Comparison of ENCODE assay signal across 13 cellular contexts in the genomic region with DNA sequence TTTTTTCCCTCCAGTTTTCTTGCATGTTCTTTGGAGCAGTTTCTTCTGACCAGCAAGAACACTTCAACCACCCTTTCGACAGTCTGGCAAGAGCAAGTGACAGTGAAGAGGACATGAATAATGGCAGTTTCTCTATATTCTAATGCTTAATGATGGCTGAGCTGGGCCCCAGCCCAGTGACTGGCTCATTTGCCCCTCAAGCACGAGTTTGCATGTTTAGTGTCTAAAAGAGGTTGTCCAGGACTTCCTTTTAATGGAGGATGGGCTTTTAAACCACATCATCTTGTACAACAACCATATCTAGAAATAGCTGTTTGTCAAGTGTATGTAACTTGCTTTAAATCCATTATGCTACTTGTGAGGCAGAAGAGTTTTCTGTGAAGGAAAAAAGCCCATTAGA. TPM values are rescaled to one million over a fixed set of nuclear protein-coding genes. Genes with fewer than 3 reads are reported as not detected.
A peak's percentile ranks its signal among the peaks of the same experiment; 100 is the strongest.
DNase-seq lines count a peak whose midpoint lies in the region; ATAC-seq and TF ChIP-seq lines count a peak whose summit lies in the region.
"Had no signal": no experiment of that assay in that cellular context is flagged by ENCODE, and none has a peak within 500 bp of the region (broad histone marks: within the 10 kb centered on the region; RNA-seq: fewer than 3 reads in every experiment).

No MANE protein-coding gene starts in this region.

- H3K27ac ChIP-seq in left ventricle myocardium inferior (replicated peaks) (peak overlapping the region; percentile 0), A673 (ENCODE audit: low read depth, low read length, poor library complexity, severe bottlenecking) (no peak overlapping the region)
- H3K27ac ChIP-seq: GM23248 had no signal

- H3K9me3 Mint-ChIP-seq in brain = no peaks in the 10 kb centered on the region

- no peaks in the 10 kb centered on the region for H3K9me3 ChIP-seq in left ventricle myocardium inferior (replicated peaks)
- no peaks in the 10 kb centered on the region for H3K9me3 ChIP-seq in A673 (ENCODE audit: low read depth, low read length, poor library complexity, severe bottlenecking)

- H3K36me3 Mint-ChIP-seq in brain = peaks cover 9% of the 10 kb centered on the region

- DNase-seq in left ventricle myocardium inferior (no peak), Right ventricle myocardium superior (no peak), NCI-H187 (lab: John Stamatoyannopoulos, UW) (peak; percentile 66 to 80), A673 (ENCODE audit: low spot score) (no peak), NCI-H1436 treated with DMSO at 0.1 percent for 48 hours (lab: John Stamatoyannopoulos, UW) (no peak), NCI-H1048 (lab: John Stamatoyannopoulos, UW) (no peak), nucleus accumbens (lab: John Stamatoyannopoulos, UW) (no peak)
- DNase-seq: DMS53, GM23248, NCI-H2171, NCI-H774, SIG-M5 had no signal

- no peak for TF ChIP-seq CTCF in left ventricle myocardium inferior (IDR thresholded peaks at IDR 0.05; ENCODE audit: borderline replicate concordance)
- no peak for TF ChIP-seq CTCF in brain (conservative IDR thresholded peaks at IDR 0.05)
- no peak for TF ChIP-seq CTCF in A673 (conservative IDR thresholded peaks at IDR 0.05; ENCODE audit: low read depth, low read length)

- H3K27ac Mint-ChIP-seq in brain = peak overlapping the region in 3 of 5 experiments; percentile 73 to 81 (median 75)

- H3K4me3 ChIP-seq in left ventricle myocardium inferior = no peak overlapping the region
- H3K4me3 ChIP-seq in A673 (ENCODE audit: low read depth, low read length, poor library complexity, severe bottlenecking) = no peak overlapping the region
- H3K4me3 ChIP-seq: GM23248 had no signal

- no peaks in the 10 kb centered on the region for H3K27me3 ChIP-seq in left ventricle myocardium inferior (ENCODE audit: low read depth)
- H3K27me3 ChIP-seq in A673 (replicated peaks; ENCODE audit: insufficient read depth, low read depth, low read length, poor library complexity) = no peaks in the 10 kb centered on the region

- no peak overlapping the region for H3K4me3 Mint-ChIP-seq in brain

- BruUV-seq in A673 (replicated peaks; lab: Mats Ljungman, UMichigan) = no TSS peak

- H3K27me3 Mint-ChIP-seq in brain = peaks cover 2% of the 10 kb centered on the region

- POLR2A ChIA-PET in A673 (lab: Charles Lee; ENCODE audit: low non-redundant PET) = no interaction called here

- H3K36me3 ChIP-seq in left ventricle myocardium inferior (peaks cover 9% of the 10 kb centered on the region), A673 (ENCODE audit: insufficient read depth, low read length, poor library complexity, severe bottlenecking) (peaks cover 12% of the 10 kb centered on the region)

- peaks cover 19% of the 10 kb centered on the region for H3K4me1 Mint-ChIP-seq in brain

- CTCF ChIA-PET in A673 (lab: Charles Lee) = no interaction called here

- intact Hi-C loops in left ventricle myocardium inferior (cut with micrococcal nuclease) = no loop called here
- intact Hi-C loops in Right ventricle myocardium superior (cut with DNase I) = no loop called here
- intact Hi-C loops in A673 (cut with micrococcal nuclease; ENCODE audit: unreplicated experiment) = no loop called here

- H3K4me1 ChIP-seq in left ventricle myocardium inferior = peaks cover 56% of the 10 kb centered on the region
- H3K4me1 ChIP-seq in A673 (ENCODE audit: insufficient read depth, low read length, poor library complexity, severe bottlenecking) = peaks cover 12% of the 10 kb centered on the region

- no peak for ATAC-seq in Right ventricle myocardium superior (ENCODE audit: poor library complexity)

RNA-seq across cellular contexts. Expression of a gene that starts 28.4 kb away (rescaled TPM):
- total RNA-seq in left ventricle myocardium inferior (0.63 TPM), Right ventricle myocardium superior (0.67 TPM), A673 (2021) (0.28 TPM in 1 of 2 replicates, not detected in the other)
- 0.24 TPM for polyA plus RNA-seq in brain (ENCODE audit: insufficient read depth, low read depth, low replicate concordance)

RNA-seq across cellular contexts. Expression of a gene that starts 28.6 kb away (rescaled TPM):
- total RNA-seq in left ventricle myocardium inferior (91.1 TPM), Right ventricle myocardium superior (108 TPM), A673 (2021) (147 and 150 TPM in 2 replicates)
- polyA plus RNA-seq in brain (ENCODE audit: insufficient read depth, low read depth, low replicate concordance) = 101 TPM

RNA-seq across cellular contexts. Expression of a gene that starts 52.6 kb away (rescaled TPM):
- total RNA-seq in left ventricle myocardium inferior (103 TPM), Right ventricle myocardium superior (98.3 TPM), A673 (2021) (27.5 and 30.9 TPM in 2 replicates)
- polyA plus RNA-seq in brain (ENCODE audit: insufficient read depth, low read depth, low replicate concordance) = 4.3 TPM

Comparison
In these comparisons a context has a peak if more than half of its experiments do, and no peak if none do; other contexts are left out.
1. DNase-seq: peak in NCI-H187 (2 of 2); none in left ventricle myocardium inferior (single experiment), Right ventricle myocardium superior (single experiment), A673 (single experiment), NCI-H1436 treated with DMSO at 0.1 percent for 48 hours (single experiment), NCI-H1048 (single experiment) and nucleus accumbens (0 of 56).